ENCODE assay signal across 8 cellular contexts in the genomic region with DNA sequence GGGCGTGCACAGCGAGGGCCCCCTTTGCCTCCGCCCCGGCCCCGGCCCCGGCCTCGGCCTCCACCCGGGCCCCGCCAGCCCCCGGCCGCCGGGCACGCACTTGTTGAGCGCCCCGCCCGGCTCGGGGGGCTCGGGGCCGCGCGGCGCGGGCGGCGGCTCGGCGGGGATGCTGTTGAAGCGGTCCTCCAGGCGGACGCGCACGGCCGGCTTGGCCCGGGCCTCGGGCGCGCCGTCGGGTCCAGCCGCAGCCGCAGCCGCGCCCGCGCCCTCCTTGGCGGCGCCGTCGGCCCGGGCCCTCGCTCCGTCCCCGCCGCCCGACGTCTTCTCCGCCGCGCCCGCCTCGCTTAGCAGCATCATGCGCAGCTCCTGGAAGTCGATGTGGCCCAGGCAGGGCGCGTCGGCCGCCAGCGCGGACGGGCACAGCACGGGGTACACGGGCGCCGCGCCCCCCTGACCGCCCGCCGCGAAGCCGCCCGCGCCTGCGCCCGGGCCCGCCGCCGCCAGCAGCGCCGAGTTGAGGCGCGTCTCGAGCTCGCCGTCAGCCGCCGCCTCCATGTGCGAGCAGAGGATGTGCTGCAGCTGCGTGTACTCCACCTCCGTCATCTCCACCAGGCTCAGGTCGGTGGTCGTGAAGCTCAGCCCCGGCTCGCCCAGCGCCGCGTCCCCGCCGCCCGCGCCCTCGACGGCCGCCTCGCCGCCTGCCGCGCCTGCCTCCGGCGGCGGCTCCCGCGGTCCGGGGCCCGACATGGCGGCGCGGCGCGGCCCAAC. TPM values are rescaled to one million over a fixed set of nuclear protein-coding genes. Genes with fewer than 3 reads are reported as not detected.
A peak's percentile ranks its signal among the peaks of the same experiment; 100 is the strongest.
DNase-seq lines count a peak whose midpoint lies in the region; ATAC-seq and TF ChIP-seq lines count a peak whose summit lies in the region.

No MANE protein-coding gene starts in this region.

- intact Hi-C loops in left cardiac atrium (cut with DNase I): no loop called here

- H3K9me3 Mint-ChIP-seq in activated T-cell treated with anti-CD3 and anti-CD28 coated beads, Interleukin-2, amount 50 U/mL, for 72 hours: no peaks in the 10 kb centered on the region

- peak overlapping the region in 1 of 2 donors; percentile 27 for H3K4me3 Mint-ChIP-seq in activated T-cell treated with anti-CD3 and anti-CD28 coated beads, Interleukin-2, amount 50 U/mL, for 72 hours

- peak; percentile 51 for ATAC-seq in DND-41 (ENCODE audit: insufficient read depth, low read depth)
- ATAC-seq in GM21737 (IDR thresholded peaks at IDR 0.05; ENCODE audit: unreplicated experiment): peak; percentile 34
- ATAC-seq in activated T-cell treated with anti-CD3 and anti-CD28 coated beads, Interleukin-2, amount 50 U/mL, for 72 hours (replicated peaks in 1 of 2): peak; percentile 56 to 61
- ATAC-seq in left cardiac atrium: no peak

- H3K79me2 ChIP-seq in DND-41 (ENCODE audit: insufficient read depth, low read length) (peaks cover 36% of the 10 kb centered on the region), Loucy (ENCODE audit: insufficient read depth, low read length) (peaks cover 41% of the 10 kb centered on the region)

- no peaks in the 10 kb centered on the region for H3K9me2 ChIP-seq in Loucy (replicated peaks; ENCODE audit: low read depth, low read length)

- H4K20me1 ChIP-seq in DND-41 (ENCODE audit: insufficient read depth, low read length) (peaks cover 29% of the 10 kb centered on the region), Loucy (ENCODE audit: insufficient read depth, low read length, poor library complexity, severe bottlenecking) (peaks cover 6% of the 10 kb centered on the region)

- TF ChIP-seq CTCF in DND-41 (IDR thresholded peaks at IDR 0.05; ENCODE audit: borderline replicate concordance, extremely low read depth, low read length, poor library complexity, severe bottlenecking) (no peak), Loucy (conservative IDR thresholded peaks at IDR 0.05; ENCODE audit: low read length) (no peak)

- H3K36me3 Mint-ChIP-seq in activated T-cell treated with anti-CD3 and anti-CD28 coated beads, Interleukin-2, amount 50 U/mL, for 72 hours (ENCODE audit: insufficient read depth in 2 of 2): no peaks in the 10 kb centered on the region

- H3K36me3 ChIP-seq in DND-41 (ENCODE audit: insufficient read depth, low read length) (peaks cover 18% of the 10 kb centered on the region), Loucy (ENCODE audit: insufficient read depth, low read length) (peaks cover 6% of the 10 kb centered on the region; the same call in 1 of the 2 replicates), skeletal muscle tissue (ENCODE audit: control insufficient read depth in 3 of 3, insufficient read depth in 3 of 3, low read length in 3 of 3) (peaks cover 8 to 9% (median 8%) of the 10 kb centered on the region in 3 donors)

- H3K27ac Mint-ChIP-seq in activated T-cell treated with anti-CD3 and anti-CD28 coated beads, Interleukin-2, amount 50 U/mL, for 72 hours: no peak overlapping the region

- H3K27me3 ChIP-seq in DND-41 (ENCODE audit: insufficient read depth, low read length, poor library complexity) (no peaks in the 10 kb centered on the region), Loucy (ENCODE audit: insufficient read depth, low read length, poor library complexity, severe bottlenecking) (no peaks in the 10 kb centered on the region), skeletal muscle tissue (ENCODE audit: control insufficient read depth in 3 of 3, insufficient read depth in 3 of 3, low read length in 3 of 3) (peaks cover 0 to 3% (median 0%) of the 10 kb centered on the region in 3 donors)

- peak; percentile 61 for DNase-seq in DND-41
- DNase-seq in activated T-cell treated with anti-CD3 and anti-CD28 coated beads, Interleukin-2, amount 50 U/mL, for 72 hours: peak; percentile 56 to 57
- peak; percentile 45 for DNase-seq in left cardiac atrium
- DNase-seq in NCI-H2081 treated with DMSO at 0.1 percent for 48 hours (lab: John Stamatoyannopoulos, UW): no peak
- no peak for DNase-seq in Ammon's horn (ENCODE audit: low spot score)

- H3K9me3 ChIP-seq in DND-41 (ENCODE audit: insufficient read depth, low read length, severe bottlenecking) (no peaks in the 10 kb centered on the region), Loucy (ENCODE audit: insufficient read depth, low read depth, low read length) (no peaks in the 10 kb centered on the region), skeletal muscle tissue (ENCODE audit: control insufficient read depth in 3 of 3, low read length in 3 of 3) (no peaks in the 10 kb centered on the region)

- H3K9ac ChIP-seq in DND-41 (ENCODE audit: low read depth, low read length): peak overlapping the region; percentile 74
- H3K9ac ChIP-seq in Loucy (ENCODE audit: low read depth, low read length, poor library complexity, severe bottlenecking): peak overlapping the region; percentile 80
- peak overlapping the region in 1 of 3 donors; percentile 33 for H3K9ac ChIP-seq in skeletal muscle tissue (ENCODE audit: low read depth in 1 of 3, low read length in 3 of 3)

- H3K4me3 ChIP-seq in DND-41 (ENCODE audit: low read depth in 1 of 2, low read length in 2 of 2) (peak overlapping the region; percentile 59 to 73; a peak in 3 of 4 replicates), Loucy (ENCODE audit: low read length, poor library complexity, severe bottlenecking) (peak overlapping the region; percentile 77), skeletal muscle tissue (ENCODE audit: low read length in 3 of 3) (peak overlapping the region in 2 of 3 donors; percentile 70 to 76)

- peak overlapping the region; percentile 87 for H2AFZ ChIP-seq in DND-41 (ENCODE audit: low read depth, low read length)
- no peak overlapping the region for H2AFZ ChIP-seq in Loucy (ENCODE audit: low read length)

- H3K27me3 Mint-ChIP-seq in activated T-cell treated with anti-CD3 and anti-CD28 coated beads, Interleukin-2, amount 50 U/mL, for 72 hours (ENCODE audit: low read depth): no peaks in the 10 kb centered on the region

- H3K27ac ChIP-seq in DND-41 (ENCODE audit: low read length) (peak overlapping the region; percentile 65), skeletal muscle tissue (ENCODE audit: low read depth, low read length) (no peak overlapping the region)

- H3K4me1 Mint-ChIP-seq in activated T-cell treated with anti-CD3 and anti-CD28 coated beads, Interleukin-2, amount 50 U/mL, for 72 hours (ENCODE audit: low read depth): peaks cover 15% of the 10 kb centered on the region

- H3K4me2 ChIP-seq in DND-41 (ENCODE audit: insufficient read depth, low read length): peak overlapping the region; percentile 78
- peak overlapping the region; percentile 77 for H3K4me2 ChIP-seq in Loucy (ENCODE audit: low read depth, low read length, poor library complexity, severe bottlenecking)

- H3K4me1 ChIP-seq in DND-41 (ENCODE audit: insufficient read depth, low read length): peaks cover 29% of the 10 kb centered on the region
- peaks cover 19% of the 10 kb centered on the region for H3K4me1 ChIP-seq in Loucy (ENCODE audit: insufficient read depth, low read length, poor library complexity, severe bottlenecking)
- H3K4me1 ChIP-seq in skeletal muscle tissue (ENCODE audit: control insufficient read depth in 3 of 3, insufficient read depth in 3 of 3, low read length in 3 of 3): peaks cover 3 to 6% (median 5%) of the 10 kb centered on the region in 3 donors

- H3F3A ChIP-seq in Loucy (ENCODE audit: low read depth): no peaks in the 10 kb centered on the region

RNA-seq across cellular contexts. Expression of a gene that starts 0.5 kb away (rescaled TPM):
- total RNA-seq in activated T-cell treated with anti-CD3 and anti-CD28 coated beads, Interleukin-2, amount 50 U/mL, for 72 hours: 1 to 10 TPM; 4.4 to 4.9 TPM
- total RNA-seq in left cardiac atrium: 1 to 10 TPM; 6.4 to 8.4 TPM
- total RNA-seq in skeletal muscle tissue: 6.3 TPM

RNA-seq across cellular contexts. Expression of a gene that starts 44.3 kb away (rescaled TPM):
- under 1 TPM; 0.31 to 0.46 TPM for total RNA-seq in activated T-cell treated with anti-CD3 and anti-CD28 coated beads, Interleukin-2, amount 50 U/mL, for 72 hours
- total RNA-seq in left cardiac atrium (1 to 10 TPM; 4.0 to 4.7 TPM), skeletal muscle tissue (8.9 TPM)

RNA-seq across cellular contexts. Expression of a gene that starts 56.5 kb away (rescaled TPM):
- 10 to 100 TPM; 42.9 to 44.9 TPM for total RNA-seq in activated T-cell treated with anti-CD3 and anti-CD28 coated beads, Interleukin-2, amount 50 U/mL, for 72 hours
- total RNA-seq in left cardiac atrium (10 to 100 TPM; 23.3 to 23.6 TPM), skeletal muscle tissue (13.6 TPM)

Comparison
In these comparisons a context has a peak if more than half of its experiments do, and no peak if none do; other contexts are left out.
1. ATAC-seq: peak in DND-41 (single experiment), GM21737 (single experiment) and activated T-cell treated with anti-CD3 and anti-CD28 coated beads, Interleukin-2, amount 50 U/mL, for 72 hours (2 of 2); none in left cardiac atrium (0 of 2).
2. DNase-seq: peak in DND-41 (single experiment), activated T-cell treated with anti-CD3 and anti-CD28 coated beads, Interleukin-2, amount 50 U/mL, for 72 hours (2 of 2) and left cardiac atrium (single experiment); none in NCI-H2081 treated with DMSO at 0.1 percent for 48 hours (single experiment) and Ammon's horn (single experiment).
3. Peak in every context shown above with its lines, with median percentiles within 50 percentile points of each other: H3K4me3 ChIP-seq.